10 cellular contexts compared by ENCODE assay signal in genomic region chr9:133188006-133188842, GRCh38. TPM values are rescaled to one million over a fixed set of nuclear protein-coding genes. Genes with fewer than 3 reads are reported as not detected.
DNase-seq lines count a peak whose midpoint lies in the region; ATAC-seq and TF ChIP-seq lines count a peak whose summit lies in the region.
"Had no signal": no experiment of that assay in that cellular context is flagged by ENCODE, and none has a peak within 500 bp of the region (broad histone marks: within the 10 kb centered on the region; RNA-seq: fewer than 3 reads in every experiment).

No MANE protein-coding gene starts in this region.

- DNase-seq in DMS53 (lab: John Stamatoyannopoulos, UW) (peak; percentile 81), HuH-7 (ENCODE audit: low spot score) (peak; percentile 63), lung microvascular endothelial cell (ENCODE audit: low read depth in 2 of 2) (peak; percentile 15 to 25), NOMO-1 treated with DMSO at 0.1 percent for 48 hours (lab: John Stamatoyannopoulos, UW; ENCODE audit: unreplicated experiment) (no peak), NK-92 (lab: John Stamatoyannopoulos, UW; ENCODE audit: unreplicated experiment) (no peak)

- ATAC-seq in SK-N-SH treated with all-trans-retinoic acid at 6 μM for 48 hours = peak; percentile 42; the same call in 2 of the 3 replicates
- no peak for ATAC-seq in GM19455 (IDR thresholded peaks at IDR 0.05; ENCODE audit: unreplicated experiment)
- no peak for ATAC-seq in GM18858 (IDR thresholded peaks at IDR 0.05; ENCODE audit: unreplicated experiment)

TF ChIP-seq in SK-N-SH treated with all-trans-retinoic acid at 6 μM for 48 hours, 23 proteins besides CTCF, POLR2A, EP300 and RAD21:
- no peak for TF ChIP-seq OSR1 (CRISPR knock-in tag; IDR thresholded peaks at IDR 0.05)
- no peak for TF ChIP-seq GLIS3 (CRISPR knock-in tag; IDR thresholded peaks at IDR 0.05)
- no peak for TF ChIP-seq CSRNP3 (CRISPR knock-in tag; IDR thresholded peaks at IDR 0.05)
- no peak for TF ChIP-seq CREB5 (CRISPR knock-in tag; IDR thresholded peaks at IDR 0.05; ENCODE audit: low read depth)
- no peak for TF ChIP-seq ZC3H10 (CRISPR knock-in tag; IDR thresholded peaks at IDR 0.05)
- TF ChIP-seq RARB (CRISPR knock-in tag; IDR thresholded peaks at IDR 0.05) = no peak
- no peak for TF ChIP-seq ZFP3 (CRISPR knock-in tag; IDR thresholded peaks at IDR 0.05)
- TF ChIP-seq ISL1 (CRISPR knock-in tag; IDR thresholded peaks at IDR 0.05) = no peak
- TF ChIP-seq PPARA (CRISPR knock-in tag; IDR thresholded peaks at IDR 0.05; ENCODE audit: borderline replicate concordance) = no peak
- no peak for TF ChIP-seq ZFP30 (CRISPR knock-in tag; IDR thresholded peaks at IDR 0.05)
- TF ChIP-seq, protein P1, sequence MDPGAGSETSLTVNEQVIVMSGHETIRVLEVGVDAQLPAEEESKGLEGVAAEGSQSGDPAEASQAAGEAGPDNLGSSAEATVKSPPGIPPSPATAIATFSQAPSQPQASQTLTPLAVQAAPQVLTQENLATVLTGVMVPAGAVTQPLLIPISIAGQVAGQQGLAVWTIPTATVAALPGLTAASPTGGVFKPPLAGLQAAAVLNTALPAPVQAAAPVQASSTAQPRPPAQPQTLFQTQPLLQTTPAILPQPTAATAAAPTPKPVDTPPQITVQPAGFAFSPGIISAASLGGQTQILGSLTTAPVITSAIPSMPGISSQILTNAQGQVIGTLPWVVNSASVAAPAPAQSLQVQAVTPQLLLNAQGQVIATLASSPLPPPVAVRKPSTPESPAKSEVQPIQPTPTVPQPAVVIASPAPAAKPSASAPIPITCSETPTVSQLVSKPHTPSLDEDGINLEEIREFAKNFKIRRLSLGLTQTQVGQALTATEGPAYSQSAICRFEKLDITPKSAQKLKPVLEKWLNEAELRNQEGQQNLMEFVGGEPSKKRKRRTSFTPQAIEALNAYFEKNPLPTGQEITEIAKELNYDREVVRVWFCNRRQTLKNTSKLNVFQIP (CRISPR knock-in tag; IDR thresholded peaks at IDR 0.05; ENCODE audit: borderline replicate concordance, low read depth) = no peak
- TF ChIP-seq ARNTL (CRISPR knock-in tag; IDR thresholded peaks at IDR 0.05; ENCODE audit: borderline replicate concordance, low read depth) = no peak
- no peak for TF ChIP-seq PATZ1 (CRISPR knock-in tag; IDR thresholded peaks at IDR 0.05; ENCODE audit: borderline replicate concordance)
- no peak for TF ChIP-seq ZNF8 (CRISPR knock-in tag; IDR thresholded peaks at IDR 0.05)
- TF ChIP-seq ZNF70 (CRISPR knock-in tag; IDR thresholded peaks at IDR 0.05) = no peak
- no peak for TF ChIP-seq TCF4 (CRISPR knock-in tag; IDR thresholded peaks at IDR 0.05; ENCODE audit: borderline replicate concordance)
- no peak for TF ChIP-seq TOX (CRISPR knock-in tag; IDR thresholded peaks at IDR 0.05; ENCODE audit: borderline replicate concordance)
- no peak for TF ChIP-seq ESRRG (CRISPR knock-in tag; IDR thresholded peaks at IDR 0.05)

RNA-seq across cellular contexts. Expression of gene OBP2B, which starts 20.8 kb away (rescaled TPM):
- not detected in 2 replicates for total RNA-seq in lung microvascular endothelial cell
- total RNA-seq: mesothelial cell of epicardium, thoracic aorta had no signal

RNA-seq across cellular contexts. Expression of gene GBGT1, which starts 24.5 kb away (rescaled TPM):
- total RNA-seq in lung microvascular endothelial cell = 19.4 and 27.8 TPM in 2 replicates

Comparison
In these comparisons a context has a peak if more than half of its experiments do, and no peak if none do; other contexts are left out.
1. DNase-seq: peak in DMS53 (single experiment), HuH-7 (single experiment) and lung microvascular endothelial cell (2 of 2); none in NOMO-1 treated with DMSO at 0.1 percent for 48 hours (single experiment) and NK-92 (single experiment).